8 cellular contexts compared by ENCODE assay signal in genomic region chr20:41887500-41887899, GRCh38.
"Had no signal": no experiment of that assay in that cellular context is flagged by ENCODE, and none has a peak within 500 bp of the region (broad histone marks: within the 10 kb centered on the region; RNA-seq: fewer than 3 reads in every experiment).

No MANE protein-coding gene starts in this region.

- H3K4me3 Mint-ChIP-seq: HFFc6 had no signal

- FAIRE-seq: HepG2 had no signal

- H3K4me3 ChIP-seq: GM23248, HAP-1 had no signal

- H3K27ac ChIP-seq: GM23248, HL-60 had no signal

- H3K36me3 ChIP-seq: HAP-1 had no signal

- H3K9me3 ChIP-seq: HAP-1 had no signal

- H3K27ac Mint-ChIP-seq: HFFc6 had no signal

- H3K4me1 ChIP-seq: HAP-1 had no signal

- DNase-seq: GM23248, GOT3, H7, HFFc6, IMR-90 had no signal
